In genomic region chr5:179504600-179505396, GRCh38 we compare ENCODE assay signal across 1 cellular context.
A peak's percentile ranks its signal among the peaks of the same experiment; 100 is the strongest.
TF ChIP-seq lines count a peak whose summit lies in the region.

No MANE protein-coding gene starts in this region.

TF ChIP-seq in HepG2, 621 proteins besides CTCF, POLR2A, EP300 and RAD21 (continued from another document and continues in another):
- TF ChIP-seq ZHX1 (CRISPR knock-in tag; IDR thresholded peaks at IDR 0.05; ENCODE audit: low read depth) (peak; percentile 58; the same call in 1 of the 2 replicates), CENPX (CRISPR knock-in tag; IDR thresholded peaks at IDR 0.05) (no peak), STAT5B (CRISPR knock-in tag; IDR thresholded peaks at IDR 0.05) (no peak), ZMAT3 (CRISPR knock-in tag; conservative IDR thresholded peaks at IDR 0.05) (no peak), GATAD1 (CRISPR knock-in tag; IDR thresholded peaks at IDR 0.05) (no peak), MYC (CRISPR knock-in tag; IDR thresholded peaks at IDR 0.05; ENCODE audit: borderline replicate concordance) (0 out of 2 replicates have a peak, but pooled peaks have one; percentile 29), TRIM22 (IDR thresholded peaks at IDR 0.05) (no peak), JUN (CRISPR knock-in tag; IDR thresholded peaks at IDR 0.05) (no peak), GFI1 (CRISPR knock-in tag; IDR thresholded peaks at IDR 0.05; ENCODE audit: borderline replicate concordance) (peak; percentile 27; the same call in 1 of the 2 replicates), ZNF3 (CRISPR knock-in tag; IDR thresholded peaks at IDR 0.05) (no peak), TARDBP (CRISPR knock-in tag; IDR thresholded peaks at IDR 0.05) (peak; percentile 54; the same call in 1 of the 2 replicates), FOXA3 (CRISPR knock-in tag; IDR thresholded peaks at IDR 0.05) (0 out of 2 replicates have a peak, but pooled peaks have one; percentile 48), ETV6 (CRISPR knock-in tag; conservative IDR thresholded peaks at IDR 0.05) (no peak), SRSF4 (IDR thresholded peaks at IDR 0.05; ENCODE audit: low read depth, low read length, poor library complexity, severe bottlenecking) (no peak), PRDM10 (CRISPR knock-in tag; IDR thresholded peaks at IDR 0.05; ENCODE audit: low read depth) (no peak), ZFX (CRISPR knock-in tag; IDR thresholded peaks at IDR 0.05; ENCODE audit: low read depth) (no peak; the same call in none of the 2 replicates), ZNF597 (CRISPR knock-in tag; IDR thresholded peaks at IDR 0.05) (no peak), NCOR1 (IDR thresholded peaks at IDR 0.05; ENCODE audit: borderline replicate concordance, low read length) (peak; percentile 90), ZNF24 (IDR thresholded peaks at IDR 0.05) (0 out of 2 replicates have a peak, but pooled peaks have one; percentile 9)
- TF ChIP-seq, protein P1, sequence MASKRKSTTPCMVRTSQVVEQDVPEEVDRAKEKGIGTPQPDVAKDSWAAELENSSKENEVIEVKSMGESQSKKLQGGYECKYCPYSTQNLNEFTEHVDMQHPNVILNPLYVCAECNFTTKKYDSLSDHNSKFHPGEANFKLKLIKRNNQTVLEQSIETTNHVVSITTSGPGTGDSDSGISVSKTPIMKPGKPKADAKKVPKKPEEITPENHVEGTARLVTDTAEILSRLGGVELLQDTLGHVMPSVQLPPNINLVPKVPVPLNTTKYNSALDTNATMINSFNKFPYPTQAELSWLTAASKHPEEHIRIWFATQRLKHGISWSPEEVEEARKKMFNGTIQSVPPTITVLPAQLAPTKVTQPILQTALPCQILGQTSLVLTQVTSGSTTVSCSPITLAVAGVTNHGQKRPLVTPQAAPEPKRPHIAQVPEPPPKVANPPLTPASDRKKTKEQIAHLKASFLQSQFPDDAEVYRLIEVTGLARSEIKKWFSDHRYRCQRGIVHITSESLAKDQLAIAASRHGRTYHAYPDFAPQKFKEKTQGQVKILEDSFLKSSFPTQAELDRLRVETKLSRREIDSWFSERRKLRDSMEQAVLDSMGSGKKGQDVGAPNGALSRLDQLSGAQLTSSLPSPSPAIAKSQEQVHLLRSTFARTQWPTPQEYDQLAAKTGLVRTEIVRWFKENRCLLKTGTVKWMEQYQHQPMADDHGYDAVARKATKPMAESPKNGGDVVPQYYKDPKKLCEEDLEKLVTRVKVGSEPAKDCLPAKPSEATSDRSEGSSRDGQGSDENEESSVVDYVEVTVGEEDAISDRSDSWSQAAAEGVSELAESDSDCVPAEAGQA (IDR thresholded peaks at IDR 0.05; ENCODE audit: low read depth): no peak
- TF ChIP-seq, protein P1 (CRISPR knock-in tag; IDR thresholded peaks at IDR 0.05; ENCODE audit: borderline replicate concordance): peak; percentile 51; the same call in 1 of the 2 replicates
- TF ChIP-seq, protein P2, sequence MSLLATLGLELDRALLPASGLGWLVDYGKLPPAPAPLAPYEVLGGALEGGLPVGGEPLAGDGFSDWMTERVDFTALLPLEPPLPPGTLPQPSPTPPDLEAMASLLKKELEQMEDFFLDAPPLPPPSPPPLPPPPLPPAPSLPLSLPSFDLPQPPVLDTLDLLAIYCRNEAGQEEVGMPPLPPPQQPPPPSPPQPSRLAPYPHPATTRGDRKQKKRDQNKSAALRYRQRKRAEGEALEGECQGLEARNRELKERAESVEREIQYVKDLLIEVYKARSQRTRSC (CRISPR knock-in tag; IDR thresholded peaks at IDR 0.05; ENCODE audit: low read depth): no peak
- TF ChIP-seq, protein P3, sequence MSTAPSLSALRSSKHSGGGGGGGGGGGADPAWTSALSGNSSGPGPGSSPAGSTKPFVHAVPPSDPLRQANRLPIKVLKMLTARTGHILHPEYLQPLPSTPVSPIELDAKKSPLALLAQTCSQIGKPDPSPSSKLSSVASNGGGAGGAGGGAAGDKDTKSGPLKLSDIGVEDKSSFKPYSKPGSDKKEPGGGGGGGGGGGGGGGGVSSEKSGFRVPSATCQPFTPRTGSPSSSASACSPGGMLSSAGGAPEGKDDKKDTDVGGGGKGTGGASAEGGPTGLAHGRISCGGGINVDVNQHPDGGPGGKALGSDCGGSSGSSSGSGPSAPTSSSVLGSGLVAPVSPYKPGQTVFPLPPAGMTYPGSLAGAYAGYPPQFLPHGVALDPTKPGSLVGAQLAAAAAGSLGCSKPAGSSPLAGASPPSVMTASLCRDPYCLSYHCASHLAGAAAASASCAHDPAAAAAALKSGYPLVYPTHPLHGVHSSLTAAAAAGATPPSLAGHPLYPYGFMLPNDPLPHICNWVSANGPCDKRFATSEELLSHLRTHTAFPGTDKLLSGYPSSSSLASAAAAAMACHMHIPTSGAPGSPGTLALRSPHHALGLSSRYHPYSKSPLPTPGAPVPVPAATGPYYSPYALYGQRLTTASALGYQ (CRISPR knock-in tag; IDR thresholded peaks at IDR 0.05): peak; percentile 31; the same call in 1 of the 2 replicates
- TF ChIP-seq, protein P4, sequence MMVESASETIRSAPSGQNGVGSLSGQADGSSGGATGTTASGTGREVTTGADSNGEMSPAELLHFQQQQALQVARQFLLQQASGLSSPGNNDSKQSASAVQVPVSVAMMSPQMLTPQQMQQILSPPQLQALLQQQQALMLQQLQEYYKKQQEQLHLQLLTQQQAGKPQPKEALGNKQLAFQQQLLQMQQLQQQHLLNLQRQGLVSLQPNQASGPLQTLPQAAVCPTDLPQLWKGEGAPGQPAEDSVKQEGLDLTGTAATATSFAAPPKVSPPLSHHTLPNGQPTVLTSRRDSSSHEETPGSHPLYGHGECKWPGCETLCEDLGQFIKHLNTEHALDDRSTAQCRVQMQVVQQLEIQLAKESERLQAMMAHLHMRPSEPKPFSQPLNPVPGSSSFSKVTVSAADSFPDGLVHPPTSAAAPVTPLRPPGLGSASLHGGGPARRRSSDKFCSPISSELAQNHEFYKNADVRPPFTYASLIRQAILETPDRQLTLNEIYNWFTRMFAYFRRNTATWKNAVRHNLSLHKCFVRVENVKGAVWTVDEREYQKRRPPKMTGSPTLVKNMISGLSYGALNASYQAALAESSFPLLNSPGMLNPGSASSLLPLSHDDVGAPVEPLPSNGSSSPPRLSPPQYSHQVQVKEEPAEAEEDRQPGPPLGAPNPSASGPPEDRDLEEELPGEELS (CRISPR knock-in tag; IDR thresholded peaks at IDR 0.05): peak; percentile 80
- TF ChIP-seq, protein P5, sequence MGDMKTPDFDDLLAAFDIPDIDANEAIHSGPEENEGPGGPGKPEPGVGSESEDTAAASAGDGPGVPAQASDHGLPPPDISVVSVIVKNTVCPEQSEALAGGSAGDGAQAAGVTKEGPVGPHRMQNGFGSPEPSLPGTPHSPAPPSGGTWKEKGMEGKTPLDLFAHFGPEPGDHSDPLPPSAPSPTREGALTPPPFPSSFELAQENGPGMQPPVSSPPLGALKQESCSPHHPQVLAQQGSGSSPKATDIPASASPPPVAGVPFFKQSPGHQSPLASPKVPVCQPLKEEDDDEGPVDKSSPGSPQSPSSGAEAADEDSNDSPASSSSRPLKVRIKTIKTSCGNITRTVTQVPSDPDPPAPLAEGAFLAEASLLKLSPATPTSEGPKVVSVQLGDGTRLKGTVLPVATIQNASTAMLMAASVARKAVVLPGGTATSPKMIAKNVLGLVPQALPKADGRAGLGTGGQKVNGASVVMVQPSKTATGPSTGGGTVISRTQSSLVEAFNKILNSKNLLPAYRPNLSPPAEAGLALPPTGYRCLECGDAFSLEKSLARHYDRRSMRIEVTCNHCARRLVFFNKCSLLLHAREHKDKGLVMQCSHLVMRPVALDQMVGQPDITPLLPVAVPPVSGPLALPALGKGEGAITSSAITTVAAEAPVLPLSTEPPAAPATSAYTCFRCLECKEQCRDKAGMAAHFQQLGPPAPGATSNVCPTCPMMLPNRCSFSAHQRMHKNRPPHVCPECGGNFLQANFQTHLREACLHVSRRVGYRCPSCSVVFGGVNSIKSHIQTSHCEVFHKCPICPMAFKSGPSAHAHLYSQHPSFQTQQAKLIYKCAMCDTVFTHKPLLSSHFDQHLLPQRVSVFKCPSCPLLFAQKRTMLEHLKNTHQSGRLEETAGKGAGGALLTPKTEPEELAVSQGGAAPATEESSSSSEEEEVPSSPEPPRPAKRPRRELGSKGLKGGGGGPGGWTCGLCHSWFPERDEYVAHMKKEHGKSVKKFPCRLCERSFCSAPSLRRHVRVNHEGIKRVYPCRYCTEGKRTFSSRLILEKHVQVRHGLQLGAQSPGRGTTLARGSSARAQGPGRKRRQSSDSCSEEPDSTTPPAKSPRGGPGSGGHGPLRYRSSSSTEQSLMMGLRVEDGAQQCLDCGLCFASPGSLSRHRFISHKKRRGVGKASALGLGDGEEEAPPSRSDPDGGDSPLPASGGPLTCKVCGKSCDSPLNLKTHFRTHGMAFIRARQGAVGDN (CRISPR knock-in tag; IDR thresholded peaks at IDR 0.05): peak; percentile 27; the same call in 1 of the 2 replicates
